1 cellular context compared by ENCODE assay signal in genomic region chr6:75472885-75473284, GRCh38.
TF ChIP-seq lines count a peak whose summit lies in the region.

No MANE protein-coding gene starts in this region.

TF ChIP-seq in GM12878, 131 proteins besides CTCF, POLR2A, EP300 and RAD21 (continued from another document):
- TF ChIP-seq ZNF687 (IDR thresholded peaks at IDR 0.05) (0 out of 2 replicates have a peak, but pooled peaks have one; percentile 49), POLR2AphosphoS2 (IDR thresholded peaks at IDR 0.05; ENCODE audit: low read depth, low read length) (no peak), ELK1 (IDR thresholded peaks at IDR 0.05; ENCODE audit: low read depth, low read length) (no peak), NR2F1 (conservative IDR thresholded peaks at IDR 0.05) (no peak), ZNF24 (IDR thresholded peaks at IDR 0.05) (0 out of 2 replicates have a peak, but pooled peaks have one; percentile 7), IRF5 (IDR thresholded peaks at IDR 0.05; ENCODE audit: borderline replicate concordance) (no peak), MEF2B (IDR thresholded peaks at IDR 0.05; ENCODE audit: partially characterized antibody, poor library complexity, severe bottlenecking) (peak; percentile 16), SKIL (IDR thresholded peaks at IDR 0.05; ENCODE audit: low read depth, poor library complexity, severe bottlenecking) (peak; percentile 45), RUNX3 (IDR thresholded peaks at IDR 0.05; ENCODE audit: low read length) (peak; percentile 31; the same call in 1 of the 2 replicates), JUNB (IDR thresholded peaks at IDR 0.05) (peak; percentile 59; the same call in 1 of the 2 replicates), ZBED1 (IDR thresholded peaks at IDR 0.05; ENCODE audit: borderline replicate concordance) (no peak), MTA2 (IDR thresholded peaks at IDR 0.05; ENCODE audit: low read depth) (peak; percentile 52; the same call in 1 of the 2 replicates), NFXL1 (IDR thresholded peaks at IDR 0.05; ENCODE audit: borderline replicate concordance) (no peak), TAF1 (IDR thresholded peaks at IDR 0.05; ENCODE audit: borderline replicate concordance, low read depth, low read length) (no peak), PAX5 (IDR thresholded peaks at IDR 0.05; ENCODE audit: borderline replicate concordance, low read depth, low read length) (no peak)
TF ChIP-seq in GM12878: peak in this region for 7.
